In genomic region chr2:37585295-37585908, GRCh38 we compare ENCODE assay signal across 8 cellular contexts.
DNase-seq lines count a peak whose midpoint lies in the region; ATAC-seq and TF ChIP-seq lines count a peak whose summit lies in the region.

No MANE protein-coding gene starts in this region.

- TF ChIP-seq CTCF in RWPE2 (IDR thresholded peaks at IDR 0.05; ENCODE audit: poor library complexity, severe bottlenecking): no peak

- intact Hi-C loops in CD4-positive, alpha-beta memory T cell (cut with micrococcal nuclease): loop anchor here (5.0 kb wide), 2 partner anchors 33 to 48 kb away; no protein-coding TSS in a partner anchor

- no peaks in the 10 kb centered on the region for H3K36me3 Mint-ChIP-seq in CD4-positive, alpha-beta memory T cell

- CTCF ChIA-PET in CD4-positive, alpha-beta memory T cell (lab: Charles Lee; ENCODE audit: partially characterized antibody): interaction anchor here (0.6 to 5.6 kb wide), 6 partner anchors 11 to 132 kb away, joined by 3 to 45 read pairs (median 3); no protein-coding TSS in a partner anchor

- no peaks in the 10 kb centered on the region for H3K9me3 ChIP-seq in CD4-positive, alpha-beta memory T cell (ENCODE audit: control insufficient read depth in 1 of 2, low read length in 2 of 2)
- no peaks in the 10 kb centered on the region for H3K9me3 ChIP-seq in RWPE2 (ENCODE audit: severe bottlenecking)

- H3K27ac ChIP-seq in CD4-positive, alpha-beta memory T cell (ENCODE audit: low read depth, low read length): peak overlapping the region; percentile 76
- peak overlapping the region; percentile 95 for H3K27ac ChIP-seq in RWPE2 (ENCODE audit: poor library complexity, severe bottlenecking)

- DNase-seq in CD4-positive, alpha-beta memory T cell: peak in 2 of 5 donors; percentile 14 to 57
- no peak for DNase-seq in RWPE2 (ENCODE audit: low spot score)
- peak; percentile 43 to 55 for DNase-seq in stimulated activated CD8-positive, alpha-beta memory T cell treated with anti-CD3 and anti-CD28 coated beads, Interleukin-7, amount 100 ng/mL, for 4 hours (ENCODE audit: low read depth in 2 of 2)
- DNase-seq in NCI-H526 treated with DMSO at 0.1 percent for 48 hours (lab: John Stamatoyannopoulos, UW): no peak
- no peak for DNase-seq in RKO (ENCODE audit: low spot score)
- DNase-seq in EL: no peak

- H3K27ac Mint-ChIP-seq in CD4-positive, alpha-beta memory T cell: peak overlapping the region; percentile 87 to 98 (median 94)

- ATAC-seq in GM21515 (IDR thresholded peaks at IDR 0.05; ENCODE audit: unreplicated experiment) (peak; percentile 38), RWPE2 (ENCODE audit: low read depth) (no peak), esophagus mucosa (peak; percentile 13)

- peak overlapping the region; percentile 37 to 43 for H3K4me3 ChIP-seq in CD4-positive, alpha-beta memory T cell (ENCODE audit: low read length in 2 of 2)
- H3K4me3 ChIP-seq in RWPE2 (ENCODE audit: severe bottlenecking): no peak overlapping the region

- no peaks in the 10 kb centered on the region for H3K27me3 ChIP-seq in CD4-positive, alpha-beta memory T cell (ENCODE audit: insufficient read depth, low read length)
- no peaks in the 10 kb centered on the region for H3K27me3 ChIP-seq in RWPE2 (ENCODE audit: insufficient read depth, poor library complexity, severe bottlenecking)

- H3K36me3 ChIP-seq in CD4-positive, alpha-beta memory T cell (ENCODE audit: insufficient read depth, low read length): no peaks in the 10 kb centered on the region
- no peaks in the 10 kb centered on the region for H3K36me3 ChIP-seq in RWPE2 (ENCODE audit: low read depth)

- POLR2A ChIA-PET in CD4-positive, alpha-beta memory T cell (lab: Charles Lee; ENCODE audit: partially characterized antibody): interaction anchor here (0.9 to 11.1 kb wide), 18 partner anchors 16 to 171 kb away, joined by 3 to 322 read pairs (median 16); partner anchors contain the start of gene CDC42EP3

- no peaks in the 10 kb centered on the region for H3K9me3 Mint-ChIP-seq in CD4-positive, alpha-beta memory T cell

- no peaks in the 10 kb centered on the region for H3K27me3 Mint-ChIP-seq in CD4-positive, alpha-beta memory T cell

- H3K4me1 Mint-ChIP-seq in CD4-positive, alpha-beta memory T cell: peaks cover 73 to 89% (median 84%) of the 10 kb centered on the region in 4 donors

- peaks cover 88% of the 10 kb centered on the region for H3K4me1 ChIP-seq in CD4-positive, alpha-beta memory T cell (ENCODE audit: insufficient read depth, low read length)
- H3K4me1 ChIP-seq in RWPE2 (ENCODE audit: insufficient read depth, poor library complexity, severe bottlenecking): peaks cover 77% of the 10 kb centered on the region

- H3K4me3 Mint-ChIP-seq in CD4-positive, alpha-beta memory T cell: peak overlapping the region; percentile 56 to 96 (median 88)

Comparison
In these comparisons a context has a peak if more than half of its experiments do, and no peak if none do; other contexts are left out.
1. DNase-seq: peak in stimulated activated CD8-positive, alpha-beta memory T cell treated with anti-CD3 and anti-CD28 coated beads, Interleukin-7, amount 100 ng/mL, for 4 hours (2 of 2); none in RWPE2 (single experiment), NCI-H526 treated with DMSO at 0.1 percent for 48 hours (single experiment), RKO (single experiment) and EL (single experiment).